ENCODE assay signal across 8 cellular contexts in the genomic region with DNA sequence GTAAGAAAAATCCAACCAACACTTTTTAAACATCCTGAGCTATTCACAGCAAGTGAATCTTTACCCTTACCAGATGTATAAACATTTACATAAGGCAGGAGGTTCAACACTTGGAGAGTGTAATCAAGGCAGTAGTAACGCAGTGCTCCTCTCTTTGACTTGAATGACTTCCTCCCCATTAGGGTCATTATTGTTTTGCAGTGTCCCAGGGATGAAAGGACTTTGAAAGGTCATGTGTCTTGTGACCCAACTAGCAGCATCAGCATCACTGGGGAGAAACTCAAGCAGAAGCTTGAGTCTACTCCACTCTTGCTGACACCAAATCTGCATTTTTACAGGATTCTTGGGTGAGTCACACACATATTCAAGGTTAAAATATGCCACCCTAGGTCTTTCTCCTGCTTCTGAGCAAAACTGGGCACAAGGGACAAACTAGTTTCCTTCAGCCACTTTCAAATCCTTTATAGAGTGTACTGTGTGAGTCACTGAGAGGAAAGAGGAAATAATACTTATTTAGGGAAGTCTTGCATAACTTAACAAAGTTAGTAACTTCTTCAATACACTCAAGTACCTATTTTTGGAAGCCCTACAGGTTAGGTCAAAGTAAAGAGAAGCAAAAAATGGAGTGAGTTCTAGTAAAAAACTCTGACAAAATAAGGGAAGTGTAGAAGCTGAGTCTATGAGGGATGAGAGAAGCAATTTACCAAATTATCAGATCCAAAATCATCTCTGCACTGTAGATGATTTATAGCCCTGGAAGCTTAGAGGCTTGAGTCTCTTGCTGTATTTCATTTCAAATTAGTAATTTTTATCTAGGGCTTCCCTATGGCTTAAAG. TPM values are rescaled to one million over a fixed set of nuclear protein-coding genes. Genes with fewer than 3 reads are reported as not detected.
DNase-seq lines count a peak whose midpoint lies in the region; ATAC-seq, FAIRE-seq and TF ChIP-seq lines count a peak whose summit lies in the region.

No MANE protein-coding gene starts in this region.

- H4K8ac ChIP-seq in mesendoderm (ENCODE audit: low read depth, low read length) = no peak overlapping the region

- H4K5ac ChIP-seq in mesendoderm (ENCODE audit: low read length) = no peak overlapping the region

- H3K9me3 ChIP-seq in GM23248 (ENCODE audit: low read depth) = no peaks in the 10 kb centered on the region
- H3K9me3 ChIP-seq in Karpas-422 (ENCODE audit: low read length) = no peaks in the 10 kb centered on the region
- no peaks in the 10 kb centered on the region; the same call in 1 of the 3 replicates for H3K9me3 ChIP-seq in GM12878 (replicated peaks; ENCODE audit: control insufficient read depth, insufficient read depth, low read length)

- H3K23ac ChIP-seq in mesendoderm (ENCODE audit: low read length) = no peak overlapping the region

- no peak overlapping the region for H3K4me3 ChIP-seq in GM23248
- H3K4me3 ChIP-seq in Karpas-422 (ENCODE audit: low read length) = no peak overlapping the region
- H3K4me3 ChIP-seq in GM12878 = peak overlapping the region; percentile 13; the same call in 1 of the 2 replicates
- no peak overlapping the region for H3K4me3 ChIP-seq in mesendoderm (ENCODE audit: low read length)

- no peak overlapping the region for H3K18ac ChIP-seq in mesendoderm (ENCODE audit: low read length)

- no peak for TF ChIP-seq RAD21 in GM12878 (IDR thresholded peaks at IDR 0.05; ENCODE audit: insufficient read depth, low read depth, low read length)

- no peak overlapping the region for H2BK15ac ChIP-seq in mesendoderm (replicated peaks; ENCODE audit: low read depth)

- TF ChIP-seq CTCF in GM12878 (IDR thresholded peaks at IDR 0.05 in 2 of 3, conservative IDR thresholded peaks at IDR 0.05 in 1 of 3; ENCODE audit: control insufficient read depth in 2 of 3, extremely low read depth in 1 of 3, insufficient read depth in 1 of 3, low read depth in 3 of 3, low read length in 3 of 3) = no peak

- RAD21 ChIA-PET in GM12878 (lab: Charles Lee; ENCODE audit: unreplicated experiment) = interaction anchor here (1.3 to 5.9 kb wide), 4 partner anchors 10 to 55 kb away, joined by 3 to 36 read pairs (median 14); no protein-coding TSS in a partner anchor

- BruUV-seq in GM12878 (replicated peaks; lab: Mats Ljungman, UMichigan) = no TSS peak

- H3K79me2 ChIP-seq in GM23248 (ENCODE audit: insufficient read depth) = no peaks in the 10 kb centered on the region
- no peaks in the 10 kb centered on the region for H3K79me2 ChIP-seq in Karpas-422 (ENCODE audit: low read length)
- no peaks in the 10 kb centered on the region for H3K79me2 ChIP-seq in GM12878 (ENCODE audit: control insufficient read depth, insufficient read depth, low read length)
- no peaks in the 10 kb centered on the region for H3K79me2 ChIP-seq in mesendoderm (ENCODE audit: control insufficient read depth, insufficient read depth, low read length)

- intact Hi-C loops in GM12878 (cut with micrococcal nuclease; ENCODE audit: unreplicated experiment) = loop anchor here (2.0 kb wide), 1 partner anchor 15 kb away; no protein-coding TSS in a partner anchor

- H3K36me3 ChIP-seq in GM23248 (ENCODE audit: low read depth) (no peaks in the 10 kb centered on the region), Karpas-422 (ENCODE audit: insufficient read depth, low read length) (no peaks in the 10 kb centered on the region), GM12878 (ENCODE audit: control insufficient read depth in 2 of 2, insufficient read depth in 2 of 2, low read length in 1 of 2) (no peaks in the 10 kb centered on the region), mesendoderm (ENCODE audit: control insufficient read depth, insufficient read depth, low read length) (no peaks in the 10 kb centered on the region)

- H3K9ac ChIP-seq in GM23248 = no peak overlapping the region
- no peak overlapping the region for H3K9ac ChIP-seq in Karpas-422 (ENCODE audit: low read length)
- H3K9ac ChIP-seq in GM12878 (ENCODE audit: control insufficient read depth, insufficient read depth, low read length) = no peak overlapping the region; the same call in 1 of the 2 replicates
- H3K9ac ChIP-seq in mesendoderm (ENCODE audit: low read length) = no peak overlapping the region

- TF ChIP-seq EP300 in GM12878 (IDR thresholded peaks at IDR 0.05; ENCODE audit: borderline replicate concordance in 1 of 2, control insufficient read depth in 1 of 2, low read depth in 2 of 2, low read length in 2 of 2) = no peak; a peak in 1 of 4 replicates

- 0 to 4% methylated on average over 1 of the region's 1 CpG for WGBS in GM23248 (ENCODE audit: low coverage in 1 of 2, low lambda C conversion rate in 2 of 2, missing lambda C conversion rate in 2 of 2), 2 experiments
- WGBS in GM12878 (ENCODE audit: insufficient coverage, insufficient replicate concordance, low lambda C conversion rate, missing lambda C conversion rate) = 0% methylated on average over 1 of the region's 1 CpG
- WGBS in mesendoderm (ENCODE audit: extremely low coverage, insufficient coverage, low lambda C conversion rate) = no CpG with 5 or more reads among the region's 1 CpG

- H3K4me2 ChIP-seq in GM23248 (ENCODE audit: unreplicated experiment) (peak overlapping the region; percentile 52), Karpas-422 (ENCODE audit: low read depth, low read length, poor library complexity, severe bottlenecking) (peak overlapping the region; percentile 38), GM12878 (ENCODE audit: control insufficient read depth, insufficient read depth) (peak overlapping the region; percentile 76), mesendoderm (ENCODE audit: low read length) (no peak overlapping the region)

- in situ Hi-C loops in GM23248 (cut with MboI) = no loop called here
- in situ Hi-C loops in GM12878 (cut with MboI) = no loop called here

- peak; percentile 91 for ATAC-seq in GM12878

- H3K79me1 ChIP-seq in mesendoderm (ENCODE audit: low read length) = no peaks in the 10 kb centered on the region

- H2BK120ac ChIP-seq in mesendoderm (ENCODE audit: low read depth, low read length) = no peak overlapping the region

- SMC1A ChIA-PET in GM12878 (lab: Charles Lee; ENCODE audit: uncharacterized antibody, unreplicated experiment) = interaction anchor here (0.6 to 8.5 kb wide), 14 partner anchors 8 to 120 kb away, joined by 3 to 83 read pairs (median 6); no protein-coding TSS in a partner anchor

- H3K56ac ChIP-seq in mesendoderm (ENCODE audit: low read length) = no peak overlapping the region

- H3K4me1 ChIP-seq in GM23248 (ENCODE audit: insufficient read depth) (peaks cover 28% of the 10 kb centered on the region), Karpas-422 (ENCODE audit: low read length) (peaks cover 20% of the 10 kb centered on the region), GM12878 (ENCODE audit: control insufficient read depth, insufficient read depth, low read length) (peaks cover 18% of the 10 kb centered on the region), mesendoderm (ENCODE audit: control insufficient read depth, low read depth, low read length) (peaks cover 2% of the 10 kb centered on the region)

- peak overlapping the region; percentile 46 for H3K27ac ChIP-seq in GM23248
- no peak overlapping the region for H3K27ac ChIP-seq in Karpas-422 (ENCODE audit: low read length)
- peak overlapping the region; percentile 50 for H3K27ac ChIP-seq in GM12878 (ENCODE audit: control insufficient read depth, insufficient read depth)
- no peak overlapping the region for H3K27ac ChIP-seq in mesendoderm (ENCODE audit: low read depth, low read length)

- CTCF ChIA-PET in GM12878 (lab: Yijun Ruan, JAX) = interaction anchor here (0.9 to 3.0 kb wide), 8 partner anchors 9 to 78 kb away, joined by 3 to 22 read pairs (median 4); no protein-coding TSS in a partner anchor

- no peak overlapping the region for H2AFZ ChIP-seq in GM23248
- no peak overlapping the region for H2AFZ ChIP-seq in Karpas-422 (ENCODE audit: low read length)
- peak overlapping the region; percentile 31; the same call in 1 of the 2 replicates for H2AFZ ChIP-seq in GM12878 (ENCODE audit: control insufficient read depth, low read depth, low read length)

- no peak overlapping the region for H2AK5ac ChIP-seq in mesendoderm (ENCODE audit: low read length)

- FAIRE-seq in GM12892 (lab: Jason Lieb, UNC) (peak; percentile 88), GM12878 (lab: Jason Lieb, UNC) (peak; percentile 76)

- H3K4ac ChIP-seq in mesendoderm (ENCODE audit: low read depth, low read length) = no peak overlapping the region

- DNase-seq in GM12892 (ENCODE audit: insufficient read length) (no peak), GM23248 (peak; percentile 89), Karpas-422 (peak; percentile 91), GM12878 (ENCODE audit: low read depth, low spot score) (peak; percentile 56), mesendoderm (peak; percentile 92), NCI-H524 (lab: John Stamatoyannopoulos, UW) (no peak), amygdala (lab: John Stamatoyannopoulos, UW) (no peak), GM19240 (ENCODE audit: insufficient read length, low spot score) (no peak)

- no peak for TF ChIP-seq POLR2A in GM12892 (IDR thresholded peaks at IDR 0.05; ENCODE audit: low read depth, low read length)
- no peak for TF ChIP-seq POLR2A in GM12878 (IDR thresholded peaks at IDR 0.05; ENCODE audit: low read depth, low read length)

- H4K20me1 ChIP-seq in GM23248 (ENCODE audit: insufficient read depth) (no peaks in the 10 kb centered on the region), Karpas-422 (ENCODE audit: insufficient read depth, low read depth, low read length) (no peaks in the 10 kb centered on the region), GM12878 (ENCODE audit: control insufficient read depth, insufficient read depth) (no peaks in the 10 kb centered on the region)

- POLR2A ChIA-PET in GM12878 (lab: Charles Lee) = interaction anchor here (0.8 to 2.6 kb wide), 5 partner anchors 10 to 48 kb away, joined by 3 to 16 read pairs (median 6); no protein-coding TSS in a partner anchor

- peaks cover 27% of the 10 kb centered on the region for H3F3A ChIP-seq in GM23248 (ENCODE audit: insufficient read depth)

- H2BK5ac ChIP-seq in mesendoderm (ENCODE audit: low read length) = no peak overlapping the region

- H3K9me2 ChIP-seq in GM23248 (ENCODE audit: insufficient read depth) = no peaks in the 10 kb centered on the region
- H3K9me2 ChIP-seq in Karpas-422 (replicated peaks; ENCODE audit: insufficient read depth, low read length) = no peaks in the 10 kb centered on the region

- no peaks in the 10 kb centered on the region for H3K27me3 ChIP-seq in GM23248 (replicated peaks; ENCODE audit: insufficient read depth)
- H3K27me3 ChIP-seq in Karpas-422 (ENCODE audit: low read length) = no peaks in the 10 kb centered on the region
- no peaks in the 10 kb centered on the region for H3K27me3 ChIP-seq in GM12878 (replicated peaks in 1 of 2; ENCODE audit: control insufficient read depth in 2 of 2, insufficient read depth in 2 of 2, low read length in 1 of 2)
- no peaks in the 10 kb centered on the region for H3K27me3 ChIP-seq in mesendoderm (ENCODE audit: insufficient read depth, low read length, poor library complexity)

RNA-seq across cellular contexts. Expression of a gene that starts 51.0 kb away (rescaled TPM):
- 22.7 TPM for polyA plus RNA-seq in GM12892 (2012; ENCODE audit: missing spikeins)
- total RNA-seq in GM23248 (2014; rRNA removed; shearing (Covaris generic)) = 19.3 and 21.8 TPM in 2 replicates
- polyA plus RNA-seq in GM23248 (2016; fragmentation: Nextera tagmentation; extraction: Ambion mirVana) = 21.0 and 21.7 TPM in 2 replicates
- total RNA-seq in Karpas-422 (2014; rRNA removed; shearing (Covaris generic); ENCODE audit: low replicate concordance) = 61.1 and 74.8 TPM in 2 replicates
- 180 and 187 TPM in 2 replicates for total RNA-seq in GM12878 (2013; cell fraction: nucleolus; rRNA removed)
- total RNA-seq in GM12878 (2014; rRNA removed) = 70.9 and 82.6 TPM in 2 replicates
- total RNA-seq in GM12878 (2014; rRNA removed; fragmentation: Illumina TruSeq; extraction: Trizol) = 82.9 and 83.6 TPM in 2 replicates
- total RNA-seq in GM12878 (2021) = 80.9 and 91.3 TPM in 2 replicates
- polyA plus RNA-seq in GM12878 (2011; ENCODE audit: low read depth) = 23.3 TPM
- polyA plus RNA-seq in GM12878 (2011; rRNA removed) = 85.1 and 110 TPM in 2 replicates
- 35.9 and 42.7 TPM in 2 replicates for polyA plus RNA-seq in GM12878 (2011; cell fraction: cytosol; rRNA removed)
- 68.7 and 75.4 TPM in 2 replicates for polyA plus RNA-seq in GM12878 (2011; cell fraction: nucleus; rRNA removed)
- polyA plus RNA-seq in GM12878 (2012) = 29.2 and 32.3 TPM in 2 replicates
- polyA plus RNA-seq in GM12878 (2014; fragmentation: Illumina TruSeq; extraction: Trizol) = 78.5 and 95.8 TPM in 2 replicates
- 10 to 100 TPM; 23.1 to 30.8 TPM for polyA plus RNA-seq in GM12878 (2014; fragmentation: Nextera tagmentation; extraction: Ambion mirVana)
- polyA plus RNA-seq in GM12878 (2014; rRNA removed) = 49.6 and 54.1 TPM in 2 replicates
- 10 to 100 TPM; 76.2 to 87.0 TPM for polyA plus RNA-seq in GM12878 (2016; fragmentation: Nextera tagmentation; extraction: Ambion mirVana)
- polyA minus RNA-seq in GM12878 (2011; rRNA and poly(A)+ RNA removed) = 97.9 and 138 TPM in 2 replicates
- 23.4 and 35.6 TPM in 2 replicates for polyA minus RNA-seq in GM12878 (2011; cell fraction: cytosol; rRNA and poly(A)+ RNA removed)
- 58.8 and 107 TPM in 2 replicates for polyA minus RNA-seq in GM12878 (2011; cell fraction: nucleus; rRNA and poly(A)+ RNA removed)
- polyA plus RNA-seq in mesendoderm (2013, experiment 1 of 2) = 55.7 TPM
- polyA plus RNA-seq in mesendoderm (2013, experiment 2 of 2) = 54.9 TPM

Comparison
In these comparisons a context has a peak if more than half of its experiments do, and no peak if none do; other contexts are left out.
1. DNase-seq: peak in GM23248 (single experiment), Karpas-422 (single experiment), GM12878 (single experiment) and mesendoderm (single experiment); none in GM12892 (single experiment), NCI-H524 (0 of 2), amygdala (0 of 56) and GM19240 (single experiment).
2. H3K27ac ChIP-seq: peak in GM23248 (single experiment) and GM12878 (single experiment); none in Karpas-422 (single experiment) and mesendoderm (single experiment).